In the genomic region with DNA sequence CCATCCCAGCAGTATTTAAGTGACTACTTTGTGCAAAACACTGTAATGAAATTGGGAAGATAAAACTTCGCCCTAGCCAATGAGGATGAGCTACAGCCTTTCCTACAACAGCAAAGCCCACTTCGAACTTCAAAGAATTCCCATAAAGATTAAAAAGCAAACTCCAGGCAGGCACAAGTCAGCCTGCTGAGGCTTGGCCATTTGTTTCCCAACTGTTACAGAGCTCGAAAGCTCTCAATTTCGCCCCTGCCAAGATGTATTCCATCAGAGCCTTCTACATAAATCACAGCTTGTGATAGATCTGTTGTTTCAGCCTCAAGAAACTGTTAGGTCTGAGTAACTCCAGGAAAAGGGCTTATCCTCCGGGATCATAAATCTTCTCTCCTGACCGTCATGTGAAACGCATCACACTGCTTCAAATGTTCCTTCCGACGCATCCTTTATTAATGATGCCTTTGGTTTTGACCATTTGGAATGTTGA, we compare ENCODE assay signal across 11 cellular contexts.
A peak's percentile ranks its signal among the peaks of the same experiment; 100 is the strongest.
DNase-seq lines count a peak whose midpoint lies in the region; ATAC-seq and TF ChIP-seq lines count a peak whose summit lies in the region.
"Had no signal": no experiment of that assay in that cellular context is flagged by ENCODE, and none has a peak within 500 bp of the region (broad histone marks: within the 10 kb centered on the region; RNA-seq: fewer than 3 reads in every experiment).

No MANE protein-coding gene starts in this region.

- intact Hi-C loops in vagina (cut with DNase I): no loop called here

- peak; percentile 69 for DNase-seq in HEK293T (ENCODE audit: extremely low spot score)
- no peak for DNase-seq in vagina (ENCODE audit: extremely low spot score in 2 of 2)
- no peak for DNase-seq in MV-4-11 (lab: John Stamatoyannopoulos, UW)
- DNase-seq in stimulated activated naive CD4-positive, alpha-beta T cell (lab: John Stamatoyannopoulos, UW): no peak
- DNase-seq: NCI-H2029, sigmoid colon had no signal

- H3K27ac ChIP-seq in cingulate gyrus (ENCODE audit: low read depth, low read length) (peak overlapping the region; percentile 13), mesodermal cell (ENCODE audit: low read depth, low read length, severe bottlenecking) (peak overlapping the region; percentile 85), vagina (peak overlapping the region; percentile 63)
- H3K27ac ChIP-seq: KMS-11, sigmoid colon, SJCRH30 had no signal

- CTCF ChIA-PET in HEK293T (lab: Yijun Ruan, JAX): interaction anchor here (1.2 kb wide), 1 partner anchor 11 kb away, joined by 3 read pairs; no protein-coding TSS in a partner anchor

- no peaks in the 10 kb centered on the region for H3K9me3 ChIP-seq in mesodermal cell (ENCODE audit: control insufficient read depth, low read length)
- no peaks in the 10 kb centered on the region for H3K9me3 ChIP-seq in vagina
- H3K9me3 ChIP-seq: sigmoid colon, SJCRH30 had no signal

- no peak for TF ChIP-seq POLR2A in vagina (IDR thresholded peaks at IDR 0.05)

- H3K4me1 ChIP-seq in mesodermal cell (ENCODE audit: control insufficient read depth, insufficient read depth, low read length, poor library complexity, severe bottlenecking): no peaks in the 10 kb centered on the region
- peaks cover 12% of the 10 kb centered on the region for H3K4me1 ChIP-seq in vagina
- H3K4me1 ChIP-seq: sigmoid colon had no signal

- no peak for TF ChIP-seq CTCF in vagina (IDR thresholded peaks at IDR 0.05)

- H3K36me3 ChIP-seq in mesodermal cell (ENCODE audit: control insufficient read depth, insufficient read depth, low read length): no peaks in the 10 kb centered on the region
- no peaks in the 10 kb centered on the region for H3K36me3 ChIP-seq in vagina
- H3K36me3 ChIP-seq: sigmoid colon, SJCRH30 had no signal

- H3K4me3 ChIP-seq in mesodermal cell (ENCODE audit: extremely low read depth, insufficient read depth, low read length, poor library complexity, severe bottlenecking): no peak overlapping the region
- H3K4me3 ChIP-seq in vagina: no peak overlapping the region
- H3K4me3 ChIP-seq: sigmoid colon, SJCRH30 had no signal

- no peak for ATAC-seq in HG03095 (IDR thresholded peaks at IDR 0.05; ENCODE audit: unreplicated experiment)

- POLR2A ChIA-PET in HEK293T (lab: Yijun Ruan, JAX): interaction anchor here (0.7 to 2.1 kb wide), 6 partner anchors 9 to 41 kb away, joined by 3 to 11 read pairs (median 4); no protein-coding TSS in a partner anchor

- H3K27me3 ChIP-seq in vagina: no peaks in the 10 kb centered on the region
- H3K27me3 ChIP-seq: sigmoid colon, SJCRH30 had no signal

- 48 to 79% methylated on average over 6 to 7 of the region's 9 CpGs for WGBS in mesodermal cell (ENCODE audit: insufficient coverage in 2 of 2), 2 experiments

TF ChIP-seq in HEK293T, 16 proteins besides CTCF, POLR2A, EP300 and RAD21:
- TF ChIP-seq, protein P1, sequence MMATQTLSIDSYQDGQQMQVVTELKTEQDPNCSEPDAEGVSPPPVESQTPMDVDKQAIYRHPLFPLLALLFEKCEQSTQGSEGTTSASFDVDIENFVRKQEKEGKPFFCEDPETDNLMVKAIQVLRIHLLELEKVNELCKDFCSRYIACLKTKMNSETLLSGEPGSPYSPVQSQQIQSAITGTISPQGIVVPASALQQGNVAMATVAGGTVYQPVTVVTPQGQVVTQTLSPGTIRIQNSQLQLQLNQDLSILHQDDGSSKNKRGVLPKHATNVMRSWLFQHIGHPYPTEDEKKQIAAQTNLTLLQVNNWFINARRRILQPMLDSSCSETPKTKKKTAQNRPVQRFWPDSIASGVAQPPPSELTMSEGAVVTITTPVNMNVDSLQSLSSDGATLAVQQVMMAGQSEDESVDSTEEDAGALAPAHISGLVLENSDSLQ (IDR thresholded peaks at IDR 0.05): peak; percentile 96
- no peak; the same call in 1 of the 2 replicates for TF ChIP-seq LEF1 (IDR thresholded peaks at IDR 0.05; ENCODE audit: borderline replicate concordance)

Comparison
In these comparisons a context has a peak if more than half of its experiments do, and no peak if none do; other contexts are left out.
1. H3K27ac ChIP-seq: peak in every context shown above with its lines; median percentile 85 in mesodermal cell; 63 in vagina; 13 in cingulate gyrus.